In genomic region chr11:61309141-61309540, GRCh38 we compare ENCODE assay signal across 22 cellular contexts.
"Had no signal": no experiment of that assay in that cellular context is flagged by ENCODE, and none has a peak within 500 bp of the region (broad histone marks: within the 10 kb centered on the region; RNA-seq: fewer than 3 reads in every experiment).

No MANE protein-coding gene starts in this region.

- H3K4me3 Mint-ChIP-seq: stimulated activated effector memory CD8-positive, alpha-beta T cell treated with anti-CD3 and anti-CD28 coated beads, Interleukin-12 subunit alpha, Interleukin-12 subunit beta, amount 100 ng/mL, for 72 hours; stimulated activated memory B cell treated with anti-CD40 and anti-IgM and Interleukin-4, amounts not matched to agents 10 μg/mL and 1 μg/mL and 100 μg/mL, for 72 hours; stimulated activated naive B cell treated with anti-CD40 and anti-IgM and Interleukin-4, amounts not matched to agents 10 μg/mL and 1 μg/mL and 100 μg/mL, for 72 hours; stimulated activated naive CD8-positive, alpha-beta T cell treated with anti-CD3 and anti-CD28 coated beads, Interleukin-15, Interleukin-2, amounts not matched to agents 100 ng/mL and 50 ng/mL, for 24 hours; type B pancreatic cell had no signal

- H3K27me3 Mint-ChIP-seq: stimulated activated memory B cell treated with anti-CD40 and anti-IgM and Interleukin-4, amounts not matched to agents 10 μg/mL and 1 μg/mL and 100 μg/mL, for 72 hours; stimulated activated naive B cell treated with anti-CD40 and anti-IgM and Interleukin-4, amounts not matched to agents 10 μg/mL and 1 μg/mL and 100 μg/mL, for 72 hours; stimulated activated naive CD8-positive, alpha-beta T cell treated with anti-CD3 and anti-CD28 coated beads, Interleukin-15, Interleukin-2, amounts not matched to agents 100 ng/mL and 50 ng/mL, for 24 hours; type B pancreatic cell had no signal

- DNase-seq: stimulated activated CD4-positive, alpha-beta T cell treated with anti-CD3 and anti-CD28 coated beads, Interleukin-2, amount 100 ng/mL, for 24 hours; stimulated activated CD4-positive, alpha-beta T cell treated with anti-CD3 and anti-CD28 coated beads, Interleukin-2, amount 100 ng/mL, for 48 hours; stimulated activated CD4-positive, alpha-beta T cell treated with anti-CD3 and anti-CD28 coated beads, Interleukin-4, amount 100 ng/mL, for 1 hour; stimulated activated CD4-positive, alpha-beta T cell treated with anti-CD3 and anti-CD28 coated beads, Interleukin-4, amount 100 ng/mL, for 24 hours; stimulated activated CD4-positive, alpha-beta T cell treated with anti-CD3 and anti-CD28 coated beads, Interleukin-4, amount 100 ng/mL, for 4 hours; stimulated activated naive B cell treated with anti-CD40 and anti-IgM and Interleukin-4, amounts not matched to agents 10 μg/mL and 1 μg/mL and 100 μg/mL, for 72 hours; stimulated activated naive CD4-positive, alpha-beta T cell; stimulated activated naive CD4-positive, alpha-beta T cell treated with Interleukin-2 at 50 U/mL for 16 hours; stomach; substantia nigra; testis; thyroid gland; tibial artery; transverse colon; trophoblast cell; upper lobe of left lung; upper lobe of right lung; uterus had no signal

- H3K27ac Mint-ChIP-seq: stimulated activated effector memory CD8-positive, alpha-beta T cell treated with anti-CD3 and anti-CD28 coated beads, Interleukin-12 subunit alpha, Interleukin-12 subunit beta, amount 100 ng/mL, for 72 hours; stimulated activated memory B cell treated with anti-CD40 and anti-IgM and Interleukin-4, amounts not matched to agents 10 μg/mL and 1 μg/mL and 100 μg/mL, for 72 hours; stimulated activated naive B cell treated with anti-CD40 and anti-IgM and Interleukin-4, amounts not matched to agents 10 μg/mL and 1 μg/mL and 100 μg/mL, for 72 hours; stimulated activated naive CD8-positive, alpha-beta T cell treated with anti-CD3 and anti-CD28 coated beads, Interleukin-15, Interleukin-2, amounts not matched to agents 100 ng/mL and 50 ng/mL, for 24 hours; type B pancreatic cell had no signal

- ATAC-seq: stimulated activated memory B cell treated with anti-CD40 and anti-IgM and Interleukin-4, amounts not matched to agents 10 μg/mL and 1 μg/mL and 100 μg/mL, for 72 hours; stimulated activated naive B cell treated with anti-CD40 and anti-IgM and Interleukin-4, amounts not matched to agents 10 μg/mL and 1 μg/mL and 100 μg/mL, for 72 hours; upper lobe of right lung had no signal

- H3K9me3 Mint-ChIP-seq: stimulated activated effector memory CD8-positive, alpha-beta T cell treated with anti-CD3 and anti-CD28 coated beads, Interleukin-12 subunit alpha, Interleukin-12 subunit beta, amount 100 ng/mL, for 72 hours; stimulated activated memory B cell treated with anti-CD40 and anti-IgM and Interleukin-4, amounts not matched to agents 10 μg/mL and 1 μg/mL and 100 μg/mL, for 72 hours; stimulated activated naive B cell treated with anti-CD40 and anti-IgM and Interleukin-4, amounts not matched to agents 10 μg/mL and 1 μg/mL and 100 μg/mL, for 72 hours; stimulated activated naive CD8-positive, alpha-beta T cell treated with anti-CD3 and anti-CD28 coated beads, Interleukin-15, Interleukin-2, amounts not matched to agents 100 ng/mL and 50 ng/mL, for 24 hours; type B pancreatic cell had no signal

- H3K36me3 Mint-ChIP-seq: stimulated activated effector memory CD8-positive, alpha-beta T cell treated with anti-CD3 and anti-CD28 coated beads, Interleukin-12 subunit alpha, Interleukin-12 subunit beta, amount 100 ng/mL, for 72 hours had no signal

- H3K4me1 Mint-ChIP-seq: stimulated activated memory B cell treated with anti-CD40 and anti-IgM and Interleukin-4, amounts not matched to agents 10 μg/mL and 1 μg/mL and 100 μg/mL, for 72 hours; stimulated activated naive B cell treated with anti-CD40 and anti-IgM and Interleukin-4, amounts not matched to agents 10 μg/mL and 1 μg/mL and 100 μg/mL, for 72 hours had no signal
